17 cellular contexts compared by ENCODE assay signal in genomic region chr3:64470436-64470835, GRCh38.
"Had no signal": no experiment of that assay in that cellular context is flagged by ENCODE, and none has a peak within 500 bp of the region (broad histone marks: within the 10 kb centered on the region; RNA-seq: fewer than 3 reads in every experiment).

No MANE protein-coding gene starts in this region.

- ATAC-seq: stimulated activated effector memory CD8-positive, alpha-beta T cell treated with anti-CD3 and anti-CD28 coated beads, Interleukin-12 subunit alpha, Interleukin-12 subunit beta, amount 100 ng/mL, for 72 hours; stimulated activated memory B cell treated with anti-CD40 and anti-IgM and Interleukin-4, amounts not matched to agents 10 μg/mL and 1 μg/mL and 100 μg/mL, for 72 hours; stimulated activated naive B cell treated with anti-CD40 and anti-IgM and Interleukin-4, amounts not matched to agents 10 μg/mL and 1 μg/mL and 100 μg/mL, for 72 hours; stimulated activated naive CD8-positive, alpha-beta T cell treated with anti-CD3 and anti-CD28 coated beads, Interleukin-15, amount 100 ng/mL, for 72 hours; stimulated activated naive CD8-positive, alpha-beta T cell treated with anti-CD3 and anti-CD28 coated beads, Interleukin-15, Interleukin-2, amounts not matched to agents 100 U/mL and 50 U/mL, for 24 hours; upper lobe of right lung had no signal

- H3K27me3 ChIP-seq: stomach, suprapubic skin, testis, thyroid gland, tibial artery, tibial nerve, transverse colon, upper lobe of left lung, upper lobe of right lung, uterus, vagina had no signal

- H3K27ac ChIP-seq: stomach, suprapubic skin, testis, thoracic aorta, thyroid gland, tibial artery, tibial nerve, transverse colon, upper lobe of left lung, upper lobe of right lung, uterus, vagina had no signal

- H3K9me3 ChIP-seq: stomach, suprapubic skin, testis, thoracic aorta, thyroid gland, tibial artery, tibial nerve, transverse colon, upper lobe of left lung, upper lobe of right lung, uterus, vagina had no signal

- H3K36me3 ChIP-seq: stomach, suprapubic skin, thoracic aorta, thyroid gland, tibial artery, tibial nerve, transverse colon, upper lobe of left lung, upper lobe of right lung, uterus, vagina had no signal

- H3K4me3 ChIP-seq: stomach, suprapubic skin, testis, thoracic aorta, thyroid gland, tibial artery, tibial nerve, transverse colon, upper lobe of left lung, upper lobe of right lung, uterus, vagina had no signal
